8 cellular contexts compared by ENCODE assay signal in genomic region chr17:18564099-18564448, GRCh38.
A peak's percentile ranks its signal among the peaks of the same experiment; 100 is the strongest.
DNase-seq lines count a peak whose midpoint lies in the region; ATAC-seq and TF ChIP-seq lines count a peak whose summit lies in the region.
"Not testable (repeated sequence)": the region's sequence is repeated elsewhere in the genome, so short reads cannot be mapped to it uniquely, and the experiment has no call there.

No MANE protein-coding gene starts in this region.

- not testable (repeated sequence) for BruUV-seq in MCF 10A (replicated peaks; lab: Mats Ljungman, UMichigan)

- POLR2A ChIA-PET in MCF 10A (lab: Yijun Ruan, JAX) = not testable (repeated sequence)

- H3K27ac ChIP-seq in hepatocyte; prostate gland; aorta (ENCODE audit: low read depth in 1 of 2, low read length in 2 of 2): not testable (repeated sequence)

- intact Hi-C loops in MCF 10A (cut with micrococcal nuclease); prostate gland (cut with DNase I); aorta (cut with DNase I): not testable (repeated sequence)

- TF ChIP-seq CTCF in GM12864 (IDR thresholded peaks at IDR 0.05; ENCODE audit: low read depth, low read length, missing control alignments) (peak; percentile 57), WI38 (IDR thresholded peaks at IDR 0.05; ENCODE audit: low read depth, low read length) (0 out of 2 replicates have a peak, but pooled peaks have one; percentile 26), MCF 10A (IDR thresholded peaks at IDR 0.05; ENCODE audit: unreplicated experiment) (peak; percentile 41), hepatocyte (IDR thresholded peaks at IDR 0.05; ENCODE audit: poor library complexity) (peak; percentile 55), prostate gland (IDR thresholded peaks at IDR 0.05) (peak in 3 of 4 experiments; percentile 39 to 75 (median 73))

- ATAC-seq in HG03139 (IDR thresholded peaks at IDR 0.05; ENCODE audit: unreplicated experiment) (peak; percentile 43), aorta (ENCODE audit: low FRiP score) (peak; percentile 41)

- not testable (repeated sequence) for H3K4me3 Mint-ChIP-seq in MCF 10A (ENCODE audit: unreplicated experiment)

- not testable (repeated sequence) for H3K36me3 Mint-ChIP-seq in MCF 10A (ENCODE audit: insufficient read depth, unreplicated experiment)

- H3K4me2 ChIP-seq in hepatocyte = not testable (repeated sequence)

- not testable (repeated sequence) for H3K9me3 Mint-ChIP-seq in MCF 10A (ENCODE audit: unreplicated experiment)

- H3K4me3 ChIP-seq in GM12864 (ENCODE audit: low read depth, low read length); WI38 (ENCODE audit: low read depth, low read length); hepatocyte; prostate gland; aorta (ENCODE audit: low read length in 2 of 2): not testable (repeated sequence)

- not testable (repeated sequence) for H2AFZ ChIP-seq in hepatocyte

- not testable (repeated sequence) for H3K27me3 Mint-ChIP-seq in MCF 10A (ENCODE audit: insufficient read depth, unreplicated experiment)

- CTCF ChIA-PET in MCF 10A (lab: Yijun Ruan, JAX) = not testable (repeated sequence)

- TF ChIP-seq POLR2A in prostate gland (IDR thresholded peaks at IDR 0.05) = not testable (repeated sequence)

- not testable (repeated sequence) for H3K79me2 ChIP-seq in hepatocyte

- not testable (repeated sequence) for H3K4me1 Mint-ChIP-seq in MCF 10A (ENCODE audit: insufficient read depth, unreplicated experiment)

- H3K36me3 ChIP-seq in hepatocyte (replicated peaks; ENCODE audit: insufficient read depth, low read depth); prostate gland; aorta (ENCODE audit: control insufficient read depth in 1 of 2, insufficient read depth in 2 of 2, low read length in 1 of 2): not testable (repeated sequence)

- peak overlapping the region; percentile 1 for H3K27ac Mint-ChIP-seq in MCF 10A (ENCODE audit: low read depth, unreplicated experiment)

- not testable (repeated sequence) for H4K20me1 ChIP-seq in hepatocyte (ENCODE audit: insufficient read depth, poor library complexity, severe bottlenecking)

- WGBS in hepatocyte (ENCODE audit: low lambda C conversion rate, missing lambda C conversion rate) = 2% methylated on average over 3 of the region's 3 CpGs
- 7% methylated on average over 3 of the region's 3 CpGs for WGBS in prostate gland
- WGBS in aorta, 2 donors = 3 to 9% methylated on average over 3 of the region's 3 CpGs

- not testable (repeated sequence) for DNase-seq in GM12864 (ENCODE audit: low read depth); prostate gland (ENCODE audit: low spot score); aorta
- DNase-seq in NCI-H460 (ENCODE audit: extremely low read depth, low read depth) = peak; percentile 26
- DNase-seq in MCF 10A (ENCODE audit: unreplicated experiment) = peak; percentile 30
- DNase-seq in hepatocyte (ENCODE audit: low spot score) = peak; percentile 26

- H3K27me3 ChIP-seq in hepatocyte; prostate gland (replicated peaks; ENCODE audit: insufficient read depth); aorta (ENCODE audit: control insufficient read depth in 1 of 2, insufficient read depth in 2 of 2, low read length in 1 of 2): not testable (repeated sequence)

- H3K9me2 ChIP-seq in hepatocyte (replicated peaks; ENCODE audit: insufficient read depth) = not testable (repeated sequence)

- not testable (repeated sequence) for H3K9me3 ChIP-seq in hepatocyte (ENCODE audit: low read depth); prostate gland; aorta (ENCODE audit: control insufficient read depth, low read length)

- H3K4me1 ChIP-seq in hepatocyte (ENCODE audit: insufficient read depth); prostate gland (replicated peaks); aorta (ENCODE audit: control insufficient read depth in 1 of 2, insufficient read depth in 2 of 2, low read length in 2 of 2): not testable (repeated sequence)
